8 cellular contexts compared by ENCODE assay signal in the genomic region with DNA sequence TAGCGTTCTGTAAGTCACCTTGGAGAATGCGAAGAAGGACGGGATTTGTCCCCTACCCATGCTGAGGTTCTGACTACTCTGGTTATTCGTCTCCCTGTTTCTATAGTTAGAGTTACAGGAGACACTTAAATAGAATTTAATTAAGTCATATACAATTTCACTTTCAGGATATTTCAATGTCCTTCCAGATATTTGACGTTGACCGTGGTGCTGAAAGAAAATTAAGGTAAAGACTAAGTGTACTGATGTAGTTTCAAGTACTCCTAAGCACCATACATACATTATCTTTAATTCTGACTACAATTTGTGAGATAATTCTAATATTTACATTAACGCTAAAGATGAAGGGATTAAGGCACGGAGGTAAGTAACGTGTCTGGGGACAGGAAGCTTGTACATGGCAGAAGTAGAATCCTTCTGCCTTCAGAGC. TPM values are rescaled to one million over a fixed set of nuclear protein-coding genes. Genes with fewer than 3 reads are reported as not detected.
A peak's percentile ranks its signal among the peaks of the same experiment; 100 is the strongest.
DNase-seq lines count a peak whose midpoint lies in the region; ATAC-seq and TF ChIP-seq lines count a peak whose summit lies in the region.

No MANE protein-coding gene starts in this region.

- intact Hi-C loops in activated CD8-positive, alpha-beta T cell treated with anti-CD3 and anti-CD28 coated beads for 36 hours (cut with micrococcal nuclease), result no loop called here

- ATAC-seq in GM21723 (IDR thresholded peaks at IDR 0.05; ENCODE audit: unreplicated experiment) (peak; percentile 0), GM19467 (IDR thresholded peaks at IDR 0.05; ENCODE audit: unreplicated experiment) (no peak), HG03439 (IDR thresholded peaks at IDR 0.05; ENCODE audit: unreplicated experiment) (no peak)
- no peak for ATAC-seq in activated CD8-positive, alpha-beta T cell treated with anti-CD3 and anti-CD28 coated beads for 36 hours

- no peak for TF ChIP-seq CTCF in activated CD8-positive, alpha-beta T cell treated with anti-CD3 and anti-CD28 coated beads for 36 hours (IDR thresholded peaks at IDR 0.05)

- in situ Hi-C loops in ACHN (cut with HindIII; ENCODE audit: low pct_ligation_motif_present, low pct_unique_long_range_greater_than_20kb, low sequenced_read_pairs), result no loop called here

- H3K4me3 ChIP-seq in skin epidermis, result peak overlapping the region; percentile 51 to 85 (median 80)

- DNase-seq in ACHN (peak; percentile 24), hepatic stellate cell (ENCODE audit: low spot score) (peak; percentile 4), NCI-H2227 treated with DMSO at 0.1 percent for 48 hours (lab: John Stamatoyannopoulos, UW) (no peak)
- no peak for DNase-seq in activated CD8-positive, alpha-beta T cell treated with anti-CD3 and anti-CD28 coated beads for 36 hours

- POLR2A ChIA-PET in activated CD8-positive, alpha-beta T cell treated with anti-CD3 and anti-CD28 coated beads for 36 hours (lab: Charles Lee), result interaction anchor here (1.1 kb wide), 1 partner anchor 16 kb away, joined by 3 read pairs; no protein-coding TSS in a partner anchor

- H3K4me3 Mint-ChIP-seq in activated CD8-positive, alpha-beta T cell treated with anti-CD3 and anti-CD28 coated beads for 36 hours, result peak overlapping the region; percentile 93

- peak overlapping the region; percentile 89 for H3K27ac Mint-ChIP-seq in activated CD8-positive, alpha-beta T cell treated with anti-CD3 and anti-CD28 coated beads for 36 hours

- H3K36me3 Mint-ChIP-seq in activated CD8-positive, alpha-beta T cell treated with anti-CD3 and anti-CD28 coated beads for 36 hours (ENCODE audit: low read depth), result peaks cover 4% of the 10 kb centered on the region

- H3K9me3 Mint-ChIP-seq in activated CD8-positive, alpha-beta T cell treated with anti-CD3 and anti-CD28 coated beads for 36 hours, result no peaks in the 10 kb centered on the region

- no peaks in the 10 kb centered on the region for H3K27me3 Mint-ChIP-seq in activated CD8-positive, alpha-beta T cell treated with anti-CD3 and anti-CD28 coated beads for 36 hours

- peaks cover 17% of the 10 kb centered on the region for H3K4me1 Mint-ChIP-seq in activated CD8-positive, alpha-beta T cell treated with anti-CD3 and anti-CD28 coated beads for 36 hours (ENCODE audit: low read depth)

- peak overlapping the region in 18 of 21 experiments; percentile 90 to 100 (median 98) for H3K27ac ChIP-seq in skin epidermis

- CTCF ChIA-PET in activated CD8-positive, alpha-beta T cell treated with anti-CD3 and anti-CD28 coated beads for 36 hours (lab: Charles Lee), result interaction anchor here (1.2 kb wide), 1 partner anchor 134 kb away, joined by 3 read pairs; no protein-coding TSS in a partner anchor

RNA-seq across cellular contexts. Expression of gene SLC36A4, which starts 0.4 kb away (rescaled TPM):
- 10 to 100 TPM; 17.5 to 17.9 TPM for total RNA-seq in activated CD8-positive, alpha-beta T cell treated with anti-CD3 and anti-CD28 coated beads for 36 hours

Comparison
In these comparisons a context has a peak if more than half of its experiments do, and no peak if none do; other contexts are left out.
1. DNase-seq: peak in ACHN (single experiment) and hepatic stellate cell (single experiment); none in activated CD8-positive, alpha-beta T cell treated with anti-CD3 and anti-CD28 coated beads for 36 hours (single experiment) and NCI-H2227 treated with DMSO at 0.1 percent for 48 hours (single experiment).